10 cellular contexts compared by ENCODE assay signal in genomic region chr3:106255870-106256248, GRCh38.
A peak's percentile ranks its signal among the peaks of the same experiment; 100 is the strongest.
DNase-seq lines count a peak whose midpoint lies in the region; ATAC-seq and TF ChIP-seq lines count a peak whose summit lies in the region.
"Had no signal": no experiment of that assay in that cellular context is flagged by ENCODE, and none has a peak within 500 bp of the region (broad histone marks: within the 10 kb centered on the region; RNA-seq: fewer than 3 reads in every experiment).

No MANE protein-coding gene starts in this region.

- TF ChIP-seq CTCF in transverse colon (IDR thresholded peaks at IDR 0.05) = no peak

- no peak for TF ChIP-seq POLR2A in transverse colon (IDR thresholded peaks at IDR 0.05)

- in situ Hi-C loops in transverse colon (cut with MboI; ENCODE audit: low pct_ligation_motif_present in 1 of 4, low pct_unique_long_range_greater_than_20kb in 1 of 4, low sequenced_read_pairs in 3 of 4) = no loop called here

- no peak overlapping the region for H3K27ac Mint-ChIP-seq in activated CD4-positive, alpha-beta T cell treated with anti-CD3 and anti-CD28 coated beads, Interleukin-2, amount 10 ng/mL, durations not matched to agents 24 days and 14 days
- no peak overlapping the region for H3K27ac Mint-ChIP-seq in activated naive CD4-positive, alpha-beta T cell treated with anti-CD3 and anti-CD28 coated beads for 36 hours

- CTCF ChIA-PET in activated naive CD4-positive, alpha-beta T cell treated with anti-CD3 and anti-CD28 coated beads for 36 hours (lab: Charles Lee) = no interaction called here

- no peak overlapping the region for H3K4me3 Mint-ChIP-seq in activated CD4-positive, alpha-beta T cell treated with anti-CD3 and anti-CD28 coated beads, Interleukin-2, amount 10 ng/mL, durations not matched to agents 24 days and 14 days
- H3K4me3 Mint-ChIP-seq in activated naive CD4-positive, alpha-beta T cell treated with anti-CD3 and anti-CD28 coated beads for 36 hours = no peak overlapping the region
- H3K4me3 Mint-ChIP-seq: activated T-cell treated with anti-CD3 and anti-CD28 coated beads, Interleukin-2, amount 50 U/mL, for 72 hours had no signal

- peaks cover 13% of the 10 kb centered on the region for H3K9me3 Mint-ChIP-seq in activated CD4-positive, alpha-beta T cell treated with anti-CD3 and anti-CD28 coated beads, Interleukin-2, amount 10 ng/mL, durations not matched to agents 24 days and 14 days
- H3K9me3 Mint-ChIP-seq in activated naive CD4-positive, alpha-beta T cell treated with anti-CD3 and anti-CD28 coated beads for 36 hours = peaks cover 12% of the 10 kb centered on the region

- no peaks in the 10 kb centered on the region for H3K4me1 ChIP-seq in transverse colon

- no peak overlapping the region for H3K4me3 ChIP-seq in transverse colon
- H3K4me3 ChIP-seq: ovary had no signal

- peak; percentile 91 for ATAC-seq in GM19035 (IDR thresholded peaks at IDR 0.05; ENCODE audit: unreplicated experiment)
- peak; percentile 94 for ATAC-seq in HG02588 (IDR thresholded peaks at IDR 0.05; ENCODE audit: unreplicated experiment)
- ATAC-seq in HG03520 (IDR thresholded peaks at IDR 0.05; ENCODE audit: unreplicated experiment) = peak; percentile 95
- ATAC-seq: activated T-cell treated with anti-CD3 and anti-CD28 coated beads, Interleukin-2, amount 50 U/mL, for 72 hours had no signal

- TF ChIP-seq EP300 in transverse colon (IDR thresholded peaks at IDR 0.05; ENCODE audit: low read depth) = no peak

- H3K27me3 ChIP-seq in transverse colon = no peaks in the 10 kb centered on the region
- H3K27me3 ChIP-seq: ovary had no signal

- peaks cover 4% of the 10 kb centered on the region for H3K4me1 Mint-ChIP-seq in activated CD4-positive, alpha-beta T cell treated with anti-CD3 and anti-CD28 coated beads, Interleukin-2, amount 10 ng/mL, durations not matched to agents 24 days and 14 days
- no peaks in the 10 kb centered on the region for H3K4me1 Mint-ChIP-seq in activated naive CD4-positive, alpha-beta T cell treated with anti-CD3 and anti-CD28 coated beads for 36 hours (ENCODE audit: low read depth)

- DNase-seq in transverse colon = peak; percentile 17
- no peak for DNase-seq in activated CD4-positive, alpha-beta T cell treated with anti-CD3 and anti-CD28 coated beads, Interleukin-2, amount 10 ng/mL, durations not matched to agents 24 days and 14 days
- DNase-seq in COLO668 (lab: John Stamatoyannopoulos, UW; ENCODE audit: unreplicated experiment) = no peak
- no peak for DNase-seq in activated naive CD4-positive, alpha-beta T cell treated with anti-CD3 and anti-CD28 coated beads for 36 hours
- DNase-seq: activated T-cell treated with anti-CD3 and anti-CD28 coated beads, Interleukin-2, amount 50 U/mL, for 72 hours; NCI-H146; ovary had no signal

- 81% methylated on average over 6 of the region's 6 CpGs; no CpG with 5 or more reads in 1 of the 2 donors for WGBS in transverse colon (ENCODE audit: low coverage in 1 of 2), 2 donors

- peaks cover 0 to 4% of the 10 kb centered on the region in 2 donors for H3K9me3 ChIP-seq in transverse colon
- H3K9me3 ChIP-seq: ovary had no signal

- H3K36me3 ChIP-seq in transverse colon = no peaks in the 10 kb centered on the region
- H3K36me3 ChIP-seq: ovary had no signal

- H3K27ac ChIP-seq in transverse colon = no peak overlapping the region
- H3K27ac ChIP-seq: ovary had no signal

- H3K27me3 Mint-ChIP-seq in activated CD4-positive, alpha-beta T cell treated with anti-CD3 and anti-CD28 coated beads, Interleukin-2, amount 10 ng/mL, durations not matched to agents 24 days and 14 days = no peaks in the 10 kb centered on the region
- no peaks in the 10 kb centered on the region for H3K27me3 Mint-ChIP-seq in activated naive CD4-positive, alpha-beta T cell treated with anti-CD3 and anti-CD28 coated beads for 36 hours (ENCODE audit: low read depth)

- H3K36me3 Mint-ChIP-seq in activated CD4-positive, alpha-beta T cell treated with anti-CD3 and anti-CD28 coated beads, Interleukin-2, amount 10 ng/mL, durations not matched to agents 24 days and 14 days (ENCODE audit: low read depth) = peaks cover 15% of the 10 kb centered on the region
- no peaks in the 10 kb centered on the region for H3K36me3 Mint-ChIP-seq in activated naive CD4-positive, alpha-beta T cell treated with anti-CD3 and anti-CD28 coated beads for 36 hours (ENCODE audit: low read depth)

- intact Hi-C loops in transverse colon (cut with DNase I; ENCODE audit: low total_unique reads) = no loop called here
- intact Hi-C loops in activated CD4-positive, alpha-beta T cell treated with anti-CD3 and anti-CD28 coated beads, Interleukin-2, amount 10 ng/mL, durations not matched to agents 24 days and 14 days (cut with micrococcal nuclease) = no loop called here
- intact Hi-C loops in activated naive CD4-positive, alpha-beta T cell treated with anti-CD3 and anti-CD28 coated beads for 36 hours (cut with micrococcal nuclease) = no loop called here
